ENCODE assay signal across 16 cellular contexts in genomic region chr19:18850560-18851375, GRCh38. TPM values are rescaled to one million over a fixed set of nuclear protein-coding genes. Genes with fewer than 3 reads are reported as not detected.
DNase-seq lines count a peak whose midpoint lies in the region; ATAC-seq and TF ChIP-seq lines count a peak whose summit lies in the region.
"Had no signal": no experiment of that assay in that cellular context is flagged by ENCODE, and none has a peak within 500 bp of the region (broad histone marks: within the 10 kb centered on the region; RNA-seq: fewer than 3 reads in every experiment).

No MANE protein-coding gene starts in this region.

- TF ChIP-seq CTCF in choroid plexus epithelial cell (conservative IDR thresholded peaks at IDR 0.05; ENCODE audit: low read depth, low read length) (no peak), mesothelial cell of epicardium (IDR thresholded peaks at IDR 0.05; ENCODE audit: unreplicated experiment) (no peak), suprapubic skin (IDR thresholded peaks at IDR 0.05) (no peak)

- H3K4me1 Mint-ChIP-seq in T-helper 17 cell: peaks cover 23% of the 10 kb centered on the region
- peaks cover 23% of the 10 kb centered on the region for H3K4me1 Mint-ChIP-seq in mesothelial cell of epicardium

- no peaks in the 10 kb centered on the region for H3K9me3 Mint-ChIP-seq in mesothelial cell of epicardium

- H3K27ac Mint-ChIP-seq in T-helper 17 cell: peak overlapping the region; percentile 86
- peak overlapping the region; percentile 57 for H3K27ac Mint-ChIP-seq in mesothelial cell of epicardium

- H3K4me3 ChIP-seq in choroid plexus epithelial cell (ENCODE audit: low read depth, low read length): no peak overlapping the region
- H3K4me3 ChIP-seq in suprapubic skin: no peak overlapping the region
- H3K4me3 ChIP-seq: left lung had no signal

- no peaks in the 10 kb centered on the region for H3K9me3 ChIP-seq in T-helper 17 cell (ENCODE audit: control insufficient read depth, low read length, poor library complexity, severe bottlenecking)
- H3K9me3 ChIP-seq in suprapubic skin: no peaks in the 10 kb centered on the region
- H3K9me3 ChIP-seq: BE2C, left lung had no signal

- H3K36me3 Mint-ChIP-seq in T-helper 17 cell (ENCODE audit: low read depth) (peaks cover 5% of the 10 kb centered on the region), mesothelial cell of epicardium (peaks cover 25% of the 10 kb centered on the region)

- DNase-seq in T-helper 17 cell: no peak
- peak; percentile 17 for DNase-seq in choroid plexus epithelial cell (ENCODE audit: low read depth)
- DNase-seq in mesothelial cell of epicardium (ENCODE audit: low spot score in 2 of 2, unreplicated experiment in 2 of 2): no peak
- DNase-seq in suprapubic skin (ENCODE audit: low spot score in 2 of 2): no peak
- DNase-seq in NCI-H1436 (lab: John Stamatoyannopoulos, UW): no peak
- DNase-seq: activated CD4-positive, alpha-beta T cell treated with anti-CD3 and anti-CD28 coated beads, Interleukin-2, amount 50 U/mL, for 1 hour; BE2C; DMS153; left lung; NCI-H1930; NCI-H69; nucleus accumbens had no signal

- TF ChIP-seq POLR2A in suprapubic skin (IDR thresholded peaks at IDR 0.05): no peak

- WGBS in suprapubic skin: 73% methylated on average over 24 of the region's 26 CpGs

- no peak overlapping the region for H3K4me3 Mint-ChIP-seq in T-helper 17 cell
- H3K4me3 Mint-ChIP-seq in mesothelial cell of epicardium: no peak overlapping the region

- no peak for ATAC-seq in T-helper 17 cell
- ATAC-seq in GM19351 (IDR thresholded peaks at IDR 0.05; ENCODE audit: unreplicated experiment): no peak
- ATAC-seq in GM18867 (IDR thresholded peaks at IDR 0.05; ENCODE audit: unreplicated experiment): no peak
- no peak for ATAC-seq in HG03025 (IDR thresholded peaks at IDR 0.05; ENCODE audit: low FRiP score, unreplicated experiment)
- ATAC-seq: HCT116, left lung had no signal

- H3K27me3 Mint-ChIP-seq in T-helper 17 cell (no peaks in the 10 kb centered on the region), mesothelial cell of epicardium (ENCODE audit: low read depth) (no peaks in the 10 kb centered on the region)

- TF ChIP-seq EP300 in suprapubic skin (IDR thresholded peaks at IDR 0.05): no peak

- peak overlapping the region; percentile 77 for H3K27ac ChIP-seq in suprapubic skin

- H3K27me3 ChIP-seq in suprapubic skin: no peaks in the 10 kb centered on the region
- H3K27me3 ChIP-seq: BE2C, left lung had no signal

- H3K4me1 ChIP-seq in suprapubic skin: peaks cover 55% of the 10 kb centered on the region

- peaks cover 59% of the 10 kb centered on the region for H3K36me3 ChIP-seq in suprapubic skin

RNA-seq across cellular contexts. Expression of gene UPF1, which starts 19.0 kb away (rescaled TPM):
- total RNA-seq in T-helper 17 cell: 100 to 1,000 TPM; 135 to 143 TPM
- total RNA-seq in mesothelial cell of epicardium: 72.1 to 73.3 TPM (median 73.0 TPM) in 3 replicates
- 100 to 1,000 TPM in 2 of 4 donors, 10 to 100 TPM in 2; 74.7 to 160 (median 99.2) TPM for total RNA-seq in suprapubic skin

RNA-seq across cellular contexts. Expression of gene CERS1, which starts 45.2 kb away (rescaled TPM):
- total RNA-seq in T-helper 17 cell (not detected), mesothelial cell of epicardium (8.5 to 9.4 TPM (median 8.8 TPM) in 3 replicates), suprapubic skin (under 1 TPM in 1 of 4 donors, not detected in 3; 0.68 TPM)

RNA-seq across cellular contexts. Expression of gene COMP, which starts 59.7 kb away (rescaled TPM):
- total RNA-seq in T-helper 17 cell (not detected), mesothelial cell of epicardium (0.16 to 0.31 TPM (median 0.18 TPM) in 3 replicates), suprapubic skin (1 to 10 TPM; 5.1 to 9.1 (median 6.9) TPM)
